1 cellular context compared by ENCODE assay signal in genomic region chr1:203051841-203052324, GRCh38.
TF ChIP-seq lines count a peak whose summit lies in the region.

No MANE protein-coding gene starts in this region.

TF ChIP-seq in HEK293, 187 proteins besides CTCF, POLR2A, EP300 and RAD21 (continued from another document):
- TF ChIP-seq, protein P1, sequence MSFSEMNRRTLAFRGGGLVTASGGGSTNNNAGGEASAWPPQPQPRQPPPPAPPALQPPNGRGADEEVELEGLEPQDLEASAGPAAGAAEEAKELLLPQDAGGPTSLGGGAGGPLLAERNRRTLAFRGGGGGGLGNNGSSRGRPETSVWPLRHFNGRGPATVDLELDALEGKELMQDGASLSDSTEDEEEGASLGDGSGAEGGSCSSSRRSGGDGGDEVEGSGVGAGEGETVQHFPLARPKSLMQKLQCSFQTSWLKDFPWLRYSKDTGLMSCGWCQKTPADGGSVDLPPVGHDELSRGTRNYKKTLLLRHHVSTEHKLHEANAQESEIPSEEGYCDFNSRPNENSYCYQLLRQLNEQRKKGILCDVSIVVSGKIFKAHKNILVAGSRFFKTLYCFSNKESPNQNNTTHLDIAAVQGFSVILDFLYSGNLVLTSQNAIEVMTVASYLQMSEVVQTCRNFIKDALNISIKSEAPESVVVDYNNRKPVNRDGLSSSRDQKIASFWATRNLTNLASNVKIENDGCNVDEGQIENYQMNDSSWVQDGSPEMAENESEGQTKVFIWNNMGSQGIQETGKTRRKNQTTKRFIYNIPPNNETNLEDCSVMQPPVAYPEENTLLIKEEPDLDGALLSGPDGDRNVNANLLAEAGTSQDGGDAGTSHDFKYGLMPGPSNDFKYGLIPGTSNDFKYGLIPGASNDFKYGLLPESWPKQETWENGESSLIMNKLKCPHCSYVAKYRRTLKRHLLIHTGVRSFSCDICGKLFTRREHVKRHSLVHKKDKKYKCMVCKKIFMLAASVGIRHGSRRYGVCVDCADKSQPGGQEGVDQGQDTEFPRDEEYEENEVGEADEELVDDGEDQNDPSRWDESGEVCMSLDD (tag by site-specific recombination; IDR thresholded peaks at IDR 0.05), result no peak
- no peak for TF ChIP-seq ZNF514 (tag by site-specific recombination; IDR thresholded peaks at IDR 0.05)
- peak; percentile 94 for TF ChIP-seq ZFHX2 (tag by site-specific recombination; conservative IDR thresholded peaks at IDR 0.05)
- TF ChIP-seq ZFP69B (tag by site-specific recombination; IDR thresholded peaks at IDR 0.05), result no peak
- TF ChIP-seq MEIS1 (CRISPR knock-in tag; IDR thresholded peaks at IDR 0.05; ENCODE audit: borderline replicate concordance), result no peak
- TF ChIP-seq, protein P2, sequence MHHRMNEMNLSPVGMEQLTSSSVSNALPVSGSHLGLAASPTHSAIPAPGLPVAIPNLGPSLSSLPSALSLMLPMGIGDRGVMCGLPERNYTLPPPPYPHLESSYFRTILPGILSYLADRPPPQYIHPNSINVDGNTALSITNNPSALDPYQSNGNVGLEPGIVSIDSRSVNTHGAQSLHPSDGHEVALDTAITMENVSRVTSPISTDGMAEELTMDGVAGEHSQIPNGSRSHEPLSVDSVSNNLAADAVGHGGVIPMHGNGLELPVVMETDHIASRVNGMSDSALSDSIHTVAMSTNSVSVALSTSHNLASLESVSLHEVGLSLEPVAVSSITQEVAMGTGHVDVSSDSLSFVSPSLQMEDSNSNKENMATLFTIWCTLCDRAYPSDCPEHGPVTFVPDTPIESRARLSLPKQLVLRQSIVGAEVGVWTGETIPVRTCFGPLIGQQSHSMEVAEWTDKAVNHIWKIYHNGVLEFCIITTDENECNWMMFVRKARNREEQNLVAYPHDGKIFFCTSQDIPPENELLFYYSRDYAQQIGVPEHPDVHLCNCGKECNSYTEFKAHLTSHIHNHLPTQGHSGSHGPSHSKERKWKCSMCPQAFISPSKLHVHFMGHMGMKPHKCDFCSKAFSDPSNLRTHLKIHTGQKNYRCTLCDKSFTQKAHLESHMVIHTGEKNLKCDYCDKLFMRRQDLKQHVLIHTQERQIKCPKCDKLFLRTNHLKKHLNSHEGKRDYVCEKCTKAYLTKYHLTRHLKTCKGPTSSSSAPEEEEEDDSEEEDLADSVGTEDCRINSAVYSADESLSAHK (tag by site-specific recombination; IDR thresholded peaks at IDR 0.05), result no peak
- TF ChIP-seq GLIS2 (tag by site-specific recombination; IDR thresholded peaks at IDR 0.05), result peak; percentile 32
- no peak for TF ChIP-seq ZNF654 (tag by site-specific recombination; IDR thresholded peaks at IDR 0.05; ENCODE audit: low read depth)
- no peak for TF ChIP-seq ZNF433 (tag by site-specific recombination; IDR thresholded peaks at IDR 0.05; ENCODE audit: low read depth)
- TF ChIP-seq ZNF423 (tag by site-specific recombination; IDR thresholded peaks at IDR 0.05), result peak; percentile 70
- no peak for TF ChIP-seq ZNF677 (tag by site-specific recombination; IDR thresholded peaks at IDR 0.05)
- TF ChIP-seq, protein P3, sequence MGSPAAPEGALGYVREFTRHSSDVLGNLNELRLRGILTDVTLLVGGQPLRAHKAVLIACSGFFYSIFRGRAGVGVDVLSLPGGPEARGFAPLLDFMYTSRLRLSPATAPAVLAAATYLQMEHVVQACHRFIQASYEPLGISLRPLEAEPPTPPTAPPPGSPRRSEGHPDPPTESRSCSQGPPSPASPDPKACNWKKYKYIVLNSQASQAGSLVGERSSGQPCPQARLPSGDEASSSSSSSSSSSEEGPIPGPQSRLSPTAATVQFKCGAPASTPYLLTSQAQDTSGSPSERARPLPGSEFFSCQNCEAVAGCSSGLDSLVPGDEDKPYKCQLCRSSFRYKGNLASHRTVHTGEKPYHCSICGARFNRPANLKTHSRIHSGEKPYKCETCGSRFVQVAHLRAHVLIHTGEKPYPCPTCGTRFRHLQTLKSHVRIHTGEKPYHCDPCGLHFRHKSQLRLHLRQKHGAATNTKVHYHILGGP (tag by site-specific recombination; IDR thresholded peaks at IDR 0.05), result no peak
- no peak for TF ChIP-seq ZNF701 (tag by site-specific recombination; IDR thresholded peaks at IDR 0.05)
- no peak for TF ChIP-seq ZNF112 (tag by site-specific recombination; IDR thresholded peaks at IDR 0.05)
- TF ChIP-seq ZNF843 (tag by site-specific recombination; IDR thresholded peaks at IDR 0.05), result no peak
- TF ChIP-seq ZSCAN30 (tag by site-specific recombination; IDR thresholded peaks at IDR 0.05), result no peak
- no peak for TF ChIP-seq FEZF1 (tag by site-specific recombination; IDR thresholded peaks at IDR 0.05)
- TF ChIP-seq SCRT1 (tag by site-specific recombination; IDR thresholded peaks at IDR 0.05; ENCODE audit: borderline replicate concordance), result no peak
- no peak for TF ChIP-seq ZNF488 (tag by site-specific recombination; IDR thresholded peaks at IDR 0.05)
- no peak for TF ChIP-seq ZNF266 (tag by site-specific recombination; IDR thresholded peaks at IDR 0.05; ENCODE audit: low read depth)
- TF ChIP-seq ZNF202 (tag by site-specific recombination; IDR thresholded peaks at IDR 0.05; ENCODE audit: borderline replicate concordance), result no peak
- no peak for TF ChIP-seq ZNF394 (tag by site-specific recombination; IDR thresholded peaks at IDR 0.05; ENCODE audit: borderline replicate concordance)
- peak; percentile 69 for TF ChIP-seq ZNF341 (tag by site-specific recombination; IDR thresholded peaks at IDR 0.05; ENCODE audit: low read depth)
- TF ChIP-seq PRDM10 (tag by site-specific recombination; IDR thresholded peaks at IDR 0.05), result no peak
- no peak for TF ChIP-seq KLF9 (tag by site-specific recombination; IDR thresholded peaks at IDR 0.05; ENCODE audit: low read depth)
- TF ChIP-seq ZBTB48 (tag by site-specific recombination; IDR thresholded peaks at IDR 0.05), result no peak
- TF ChIP-seq ZNF2 (tag by site-specific recombination; IDR thresholded peaks at IDR 0.05), result no peak
- no peak for TF ChIP-seq KLF17 (tag by site-specific recombination; IDR thresholded peaks at IDR 0.05)
- TF ChIP-seq, protein P4, sequence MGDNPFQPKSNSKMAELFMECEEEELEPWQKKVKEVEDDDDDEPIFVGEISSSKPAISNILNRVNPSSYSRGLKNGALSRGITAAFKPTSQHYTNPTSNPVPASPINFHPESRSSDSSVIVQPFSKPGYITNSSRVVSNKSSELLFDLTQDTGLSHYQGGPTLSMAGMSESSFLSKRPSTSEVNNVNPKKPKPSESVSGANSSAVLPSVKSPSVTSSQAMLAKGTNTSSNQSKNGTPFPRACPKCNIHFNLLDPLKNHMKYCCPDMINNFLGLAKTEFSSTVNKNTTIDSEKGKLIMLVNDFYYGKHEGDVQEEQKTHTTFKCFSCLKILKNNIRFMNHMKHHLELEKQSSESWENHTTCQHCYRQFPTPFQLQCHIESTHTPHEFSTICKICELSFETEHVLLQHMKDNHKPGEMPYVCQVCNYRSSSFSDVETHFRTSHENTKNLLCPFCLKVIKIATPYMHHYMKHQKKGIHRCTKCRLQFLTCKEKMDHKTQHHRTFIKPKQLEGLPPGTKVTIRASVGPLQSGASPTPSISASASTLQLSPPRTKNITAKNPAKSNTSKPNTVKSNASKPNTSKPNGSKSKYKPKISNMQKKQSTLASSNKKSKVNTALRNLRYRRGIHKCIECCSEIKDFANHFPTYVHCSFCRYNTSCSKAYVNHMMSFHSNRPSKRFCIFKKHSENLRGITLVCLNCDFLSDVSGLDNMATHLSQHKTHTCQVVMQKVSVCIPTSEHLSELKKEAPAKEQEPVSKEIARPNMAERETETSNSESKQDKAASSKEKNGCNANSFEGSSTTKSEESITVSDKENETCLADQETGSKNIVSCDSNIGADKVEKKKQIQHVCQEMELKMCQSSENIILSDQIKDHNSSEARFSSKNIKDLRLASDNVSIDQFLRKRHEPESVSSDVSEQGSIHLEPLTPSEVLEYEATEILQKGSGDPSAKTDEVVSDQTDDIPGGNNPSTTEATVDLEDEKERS (tag by site-specific recombination; IDR thresholded peaks at IDR 0.05), result no peak
- TF ChIP-seq ZEB2 (tag by site-specific recombination; IDR thresholded peaks at IDR 0.05), result no peak
- no peak for TF ChIP-seq RBAK (tag by site-specific recombination; IDR thresholded peaks at IDR 0.05)
- no peak for TF ChIP-seq ZNF76 (tag by site-specific recombination; IDR thresholded peaks at IDR 0.05; ENCODE audit: borderline replicate concordance, low read depth)
- TF ChIP-seq ZNF558 (tag by site-specific recombination; IDR thresholded peaks at IDR 0.05), result no peak
- TF ChIP-seq ZNF707 (tag by site-specific recombination; IDR thresholded peaks at IDR 0.05), result no peak
- TF ChIP-seq ZNF140 (tag by site-specific recombination; IDR thresholded peaks at IDR 0.05), result no peak
- no peak for TF ChIP-seq ZNF350 (tag by site-specific recombination; IDR thresholded peaks at IDR 0.05)
- no peak for TF ChIP-seq ZNF768 (tag by site-specific recombination; IDR thresholded peaks at IDR 0.05)
- no peak for TF ChIP-seq ZNF658 (tag by site-specific recombination; IDR thresholded peaks at IDR 0.05)
- TF ChIP-seq GLIS1 (tag by site-specific recombination; IDR thresholded peaks at IDR 0.05), result peak; percentile 79
- no peak for TF ChIP-seq ZNF555 (tag by site-specific recombination; conservative IDR thresholded peaks at IDR 0.05)
- no peak for TF ChIP-seq ZNF561 (tag by site-specific recombination; IDR thresholded peaks at IDR 0.05; ENCODE audit: borderline replicate concordance)
- TF ChIP-seq ZNF155 (tag by site-specific recombination; IDR thresholded peaks at IDR 0.05), result no peak
TF ChIP-seq in HEK293: peak in this region for 11.
